ENCODE assay signal across 1 cellular context in the genomic region with DNA sequence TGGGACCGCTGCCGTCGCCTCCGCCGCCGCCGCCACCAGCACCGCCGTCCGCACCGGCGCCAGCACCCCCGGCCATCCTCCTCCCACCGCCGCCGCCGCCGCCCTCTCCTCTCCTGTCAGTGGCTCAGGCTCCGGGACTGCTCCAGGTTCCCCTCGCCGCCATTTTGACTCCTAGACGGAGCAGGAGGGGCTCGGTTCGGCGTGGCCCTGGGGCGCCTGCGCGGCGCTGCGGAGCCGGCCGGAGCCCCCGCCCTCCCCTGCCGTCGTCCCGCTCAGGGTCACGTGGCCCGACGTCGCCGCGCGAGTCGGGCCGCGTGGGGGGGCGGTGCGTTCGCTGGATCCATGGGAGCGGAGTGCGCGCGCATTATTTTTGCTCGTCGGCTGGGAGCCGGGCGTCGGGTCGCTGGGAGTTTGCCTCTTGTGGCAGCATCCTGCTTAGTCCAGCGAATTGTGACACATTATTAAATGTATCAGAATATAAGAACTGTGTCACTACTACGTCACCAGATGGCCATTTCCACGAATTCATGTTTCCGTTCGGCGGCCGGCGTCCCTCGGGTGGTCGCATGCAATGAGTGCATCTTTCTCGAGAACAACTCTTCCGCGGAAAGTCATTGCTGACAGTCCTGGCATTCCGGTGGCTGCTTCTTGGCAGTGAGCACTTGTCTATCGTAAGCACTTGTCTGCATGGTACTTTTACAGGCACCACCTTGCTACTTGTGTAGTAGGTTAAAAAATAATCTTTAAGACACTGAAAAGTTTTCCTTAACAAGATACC.
TF ChIP-seq lines count a peak whose summit lies in the region.

A gene with protein sequence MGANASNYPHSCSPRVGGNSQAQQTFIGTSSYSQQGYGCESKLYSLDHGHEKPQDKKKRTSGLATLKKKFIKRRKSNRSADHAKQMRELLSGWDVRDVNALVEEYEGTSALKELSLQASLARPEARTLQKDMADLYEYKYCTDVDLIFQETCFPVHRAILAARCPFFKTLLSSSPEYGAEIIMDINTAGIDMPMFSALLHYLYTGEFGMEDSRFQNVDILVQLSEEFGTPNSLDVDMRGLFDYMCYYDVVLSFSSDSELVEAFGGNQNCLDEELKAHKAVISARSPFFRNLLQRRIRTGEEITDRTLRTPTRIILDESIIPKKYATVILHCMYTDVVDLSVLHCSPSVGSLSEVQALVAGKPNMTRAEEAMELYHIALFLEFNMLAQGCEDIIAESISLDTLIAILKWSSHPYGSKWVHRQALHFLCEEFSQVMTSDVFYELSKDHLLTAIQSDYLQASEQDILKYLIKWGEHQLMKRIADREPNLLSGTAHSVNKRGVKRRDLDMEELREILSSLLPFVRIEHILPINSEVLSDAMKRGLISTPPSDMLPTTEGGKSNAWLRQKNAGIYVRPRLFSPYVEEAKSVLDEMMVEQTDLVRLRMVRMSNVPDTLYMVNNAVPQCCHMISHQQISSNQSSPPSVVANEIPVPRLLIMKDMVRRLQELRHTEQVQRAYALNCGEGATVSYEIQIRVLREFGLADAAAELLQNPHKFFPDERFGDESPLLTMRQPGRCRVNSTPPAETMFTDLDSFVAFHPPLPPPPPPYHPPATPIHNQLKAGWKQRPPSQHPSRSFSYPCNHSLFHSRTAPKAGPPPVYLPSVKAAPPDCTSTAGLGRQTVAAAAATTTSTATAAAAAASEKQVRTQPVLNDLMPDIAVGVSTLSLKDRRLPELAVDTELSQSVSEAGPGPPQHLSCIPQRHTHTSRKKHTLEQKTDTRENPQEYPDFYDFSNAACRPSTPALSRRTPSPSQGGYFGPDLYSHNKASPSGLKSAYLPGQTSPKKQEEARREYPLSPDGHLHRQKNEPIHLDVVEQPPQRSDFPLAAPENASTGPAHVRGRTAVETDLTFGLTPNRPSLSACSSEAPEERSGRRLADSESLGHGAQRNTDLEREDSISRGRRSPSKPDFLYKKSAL (minus strand): TSS at position 184 of the 778 bp plus-strand sequence. CDS start 36,985 bp downstream, outside the sequence.

TF ChIP-seq in GM23338, 12 proteins besides CTCF, POLR2A, EP300 and RAD21:
- peak; percentile 74 for TF ChIP-seq POLR2AphosphoS5 (IDR thresholded peaks at IDR 0.05; ENCODE audit: low read depth)
- TF ChIP-seq, protein P1, sequence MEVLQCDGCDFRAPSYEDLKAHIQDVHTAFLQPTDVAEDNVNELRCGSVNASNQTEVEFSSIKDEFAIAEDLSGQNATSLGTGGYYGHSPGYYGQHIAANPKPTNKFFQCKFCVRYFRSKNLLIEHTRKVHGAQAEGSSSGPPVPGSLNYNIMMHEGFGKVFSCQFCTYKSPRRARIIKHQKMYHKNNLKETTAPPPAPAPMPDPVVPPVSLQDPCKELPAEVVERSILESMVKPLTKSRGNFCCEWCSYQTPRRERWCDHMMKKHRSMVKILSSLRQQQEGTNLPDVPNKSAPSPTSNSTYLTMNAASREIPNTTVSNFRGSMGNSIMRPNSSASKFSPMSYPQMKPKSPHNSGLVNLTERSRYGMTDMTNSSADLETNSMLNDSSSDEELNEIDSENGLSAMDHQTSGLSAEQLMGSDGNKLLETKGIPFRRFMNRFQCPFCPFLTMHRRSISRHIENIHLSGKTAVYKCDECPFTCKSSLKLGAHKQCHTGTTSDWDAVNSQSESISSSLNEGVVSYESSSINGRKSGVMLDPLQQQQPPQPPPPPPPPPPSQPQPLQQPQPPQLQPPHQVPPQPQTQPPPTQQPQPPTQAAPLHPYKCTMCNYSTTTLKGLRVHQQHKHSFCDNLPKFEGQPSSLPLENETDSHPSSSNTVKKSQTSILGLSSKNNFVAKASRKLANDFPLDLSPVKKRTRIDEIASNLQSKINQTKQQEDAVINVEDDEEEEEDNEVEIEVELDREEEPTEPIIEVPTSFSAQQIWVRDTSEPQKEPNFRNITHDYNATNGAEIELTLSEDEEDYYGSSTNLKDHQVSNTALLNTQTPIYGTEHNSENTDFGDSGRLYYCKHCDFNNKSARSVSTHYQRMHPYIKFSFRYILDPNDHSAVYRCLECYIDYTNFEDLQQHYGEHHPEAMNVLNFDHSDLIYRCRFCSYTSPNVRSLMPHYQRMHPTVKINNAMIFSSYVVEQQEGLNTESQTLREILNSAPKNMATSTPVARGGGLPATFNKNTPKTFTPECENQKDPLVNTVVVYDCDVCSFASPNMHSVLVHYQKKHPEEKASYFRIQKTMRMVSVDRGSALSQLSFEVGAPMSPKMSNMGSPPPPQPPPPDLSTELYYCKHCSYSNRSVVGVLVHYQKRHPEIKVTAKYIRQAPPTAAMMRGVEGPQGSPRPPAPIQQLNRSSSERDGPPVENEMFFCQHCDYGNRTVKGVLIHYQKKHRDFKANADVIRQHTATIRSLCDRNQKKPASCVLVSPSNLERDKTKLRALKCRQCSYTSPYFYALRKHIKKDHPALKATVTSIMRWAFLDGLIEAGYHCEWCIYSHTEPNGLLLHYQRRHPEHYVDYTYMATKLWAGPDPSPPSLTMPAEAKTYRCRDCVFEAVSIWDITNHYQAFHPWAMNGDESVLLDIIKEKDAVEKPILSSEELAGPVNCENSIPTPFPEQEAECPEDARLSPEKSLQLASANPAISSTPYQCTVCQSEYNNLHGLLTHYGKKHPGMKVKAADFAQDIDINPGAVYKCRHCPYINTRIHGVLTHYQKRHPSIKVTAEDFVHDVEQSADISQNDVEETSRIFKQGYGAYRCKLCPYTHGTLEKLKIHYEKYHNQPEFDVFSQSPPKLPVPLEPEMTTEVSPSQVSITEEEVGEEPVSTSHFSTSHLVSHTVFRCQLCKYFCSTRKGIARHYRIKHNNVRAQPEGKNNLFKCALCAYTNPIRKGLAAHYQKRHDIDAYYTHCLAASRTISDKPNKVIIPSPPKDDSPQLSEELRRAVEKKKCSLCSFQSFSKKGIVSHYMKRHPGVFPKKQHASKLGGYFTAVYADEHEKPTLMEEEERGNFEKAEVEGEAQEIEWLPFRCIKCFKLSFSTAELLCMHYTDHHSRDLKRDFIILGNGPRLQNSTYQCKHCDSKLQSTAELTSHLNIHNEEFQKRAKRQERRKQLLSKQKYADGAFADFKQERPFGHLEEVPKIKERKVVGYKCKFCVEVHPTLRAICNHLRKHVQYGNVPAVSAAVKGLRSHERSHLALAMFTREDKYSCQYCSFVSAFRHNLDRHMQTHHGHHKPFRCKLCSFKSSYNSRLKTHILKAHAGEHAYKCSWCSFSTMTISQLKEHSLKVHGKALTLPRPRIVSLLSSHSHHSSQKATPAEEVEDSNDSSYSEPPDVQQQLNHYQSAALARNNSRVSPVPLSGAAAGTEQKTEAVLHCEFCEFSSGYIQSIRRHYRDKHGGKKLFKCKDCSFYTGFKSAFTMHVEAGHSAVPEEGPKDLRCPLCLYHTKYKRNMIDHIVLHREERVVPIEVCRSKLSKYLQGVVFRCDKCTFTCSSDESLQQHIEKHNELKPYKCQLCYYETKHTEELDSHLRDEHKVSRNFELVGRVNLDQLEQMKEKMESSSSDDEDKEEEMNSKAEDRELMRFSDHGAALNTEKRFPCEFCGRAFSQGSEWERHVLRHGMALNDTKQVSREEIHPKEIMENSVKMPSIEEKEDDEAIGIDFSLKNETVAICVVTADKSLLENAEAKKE (CRISPR knock-in tag; IDR thresholded peaks at IDR 0.05), result no peak
- TF ChIP-seq, protein P2, sequence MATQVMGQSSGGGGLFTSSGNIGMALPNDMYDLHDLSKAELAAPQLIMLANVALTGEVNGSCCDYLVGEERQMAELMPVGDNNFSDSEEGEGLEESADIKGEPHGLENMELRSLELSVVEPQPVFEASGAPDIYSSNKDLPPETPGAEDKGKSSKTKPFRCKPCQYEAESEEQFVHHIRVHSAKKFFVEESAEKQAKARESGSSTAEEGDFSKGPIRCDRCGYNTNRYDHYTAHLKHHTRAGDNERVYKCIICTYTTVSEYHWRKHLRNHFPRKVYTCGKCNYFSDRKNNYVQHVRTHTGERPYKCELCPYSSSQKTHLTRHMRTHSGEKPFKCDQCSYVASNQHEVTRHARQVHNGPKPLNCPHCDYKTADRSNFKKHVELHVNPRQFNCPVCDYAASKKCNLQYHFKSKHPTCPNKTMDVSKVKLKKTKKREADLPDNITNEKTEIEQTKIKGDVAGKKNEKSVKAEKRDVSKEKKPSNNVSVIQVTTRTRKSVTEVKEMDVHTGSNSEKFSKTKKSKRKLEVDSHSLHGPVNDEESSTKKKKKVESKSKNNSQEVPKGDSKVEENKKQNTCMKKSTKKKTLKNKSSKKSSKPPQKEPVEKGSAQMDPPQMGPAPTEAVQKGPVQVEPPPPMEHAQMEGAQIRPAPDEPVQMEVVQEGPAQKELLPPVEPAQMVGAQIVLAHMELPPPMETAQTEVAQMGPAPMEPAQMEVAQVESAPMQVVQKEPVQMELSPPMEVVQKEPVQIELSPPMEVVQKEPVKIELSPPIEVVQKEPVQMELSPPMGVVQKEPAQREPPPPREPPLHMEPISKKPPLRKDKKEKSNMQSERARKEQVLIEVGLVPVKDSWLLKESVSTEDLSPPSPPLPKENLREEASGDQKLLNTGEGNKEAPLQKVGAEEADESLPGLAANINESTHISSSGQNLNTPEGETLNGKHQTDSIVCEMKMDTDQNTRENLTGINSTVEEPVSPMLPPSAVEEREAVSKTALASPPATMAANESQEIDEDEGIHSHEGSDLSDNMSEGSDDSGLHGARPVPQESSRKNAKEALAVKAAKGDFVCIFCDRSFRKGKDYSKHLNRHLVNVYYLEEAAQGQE (IDR thresholded peaks at IDR 0.05; ENCODE audit: unreplicated experiment), result no peak
- peak; percentile 77 for TF ChIP-seq CREB1 (CRISPR knock-in tag; IDR thresholded peaks at IDR 0.05; ENCODE audit: low read depth)
TF ChIP-seq in GM23338: peak in this region for 2.
